Comparison of ENCODE assay signal across 23 cellular contexts in genomic region chr7:155020996-155021395, GRCh38. TPM values are rescaled to one million over a fixed set of nuclear protein-coding genes. Genes with fewer than 3 reads are reported as not detected.
DNase-seq lines count a peak whose midpoint lies in the region; ATAC-seq, FAIRE-seq and TF ChIP-seq lines count a peak whose summit lies in the region.
"Had no signal": no experiment of that assay in that cellular context is flagged by ENCODE, and none has a peak within 500 bp of the region (broad histone marks: within the 10 kb centered on the region; RNA-seq: fewer than 3 reads in every experiment).

No MANE protein-coding gene starts in this region.

- H3K27me3 Mint-ChIP-seq in GM23338 (ENCODE audit: insufficient read depth, low read depth, poor library complexity), result peaks cover 7% of the 10 kb centered on the region
- H3K27me3 Mint-ChIP-seq in astrocyte (ENCODE audit: low read depth, unreplicated experiment), result peaks cover 4% of the 10 kb centered on the region
- no peaks in the 10 kb centered on the region for H3K27me3 Mint-ChIP-seq in stimulated activated naive CD8-positive, alpha-beta T cell treated with anti-CD3 and anti-CD28 coated beads, Interleukin-15, amount 100 ng/mL, for 72 hours

- H3K79me1 ChIP-seq in mesendoderm (ENCODE audit: low read length), result no peaks in the 10 kb centered on the region

- H3K27ac ChIP-seq in GM23338 (ENCODE audit: low read depth) (no peak overlapping the region), astrocyte (ENCODE audit: low read depth, low read length) (no peak overlapping the region), mesendoderm (ENCODE audit: low read depth, low read length) (no peak overlapping the region)
- H3K27ac ChIP-seq: BLaER1 treated with 17β-estradiol and CSF1 and Interleukin-3, amounts not matched to agents 10 nM and 100 nM; KMS-11; RWPE1 had no signal

- in situ Hi-C loops in G401 (cut with HindIII; ENCODE audit: low sequenced_read_pairs), result no loop called here

- no peaks in the 10 kb centered on the region for H3K9me2 ChIP-seq in GM23338 (ENCODE audit: insufficient read depth)

- H3K9me3 ChIP-seq in astrocyte (ENCODE audit: insufficient read depth, low read depth, low read length), result no peaks in the 10 kb centered on the region
- H3K9me3 ChIP-seq: BLaER1 treated with 17β-estradiol and CSF1 and Interleukin-3, amounts not matched to agents 10 nM and 100 nM had no signal

- H3K4me3 Mint-ChIP-seq in GM23338 (no peak overlapping the region), astrocyte (ENCODE audit: unreplicated experiment) (no peak overlapping the region)
- no peak overlapping the region for H3K4me3 Mint-ChIP-seq in stimulated activated naive CD8-positive, alpha-beta T cell treated with anti-CD3 and anti-CD28 coated beads, Interleukin-15, amount 100 ng/mL, for 72 hours
- H3K4me3 Mint-ChIP-seq: CD8-positive, alpha-beta T cell; T-helper 1 cell treated with Interleukin-12 subunit alpha and Interleukin-12 subunit beta and Interleukin-4 antibody, amounts not matched to agents 30 μg/mL and 1 μg/mL, for 36 hours had no signal

- H3K27me3 ChIP-seq in GM23338 (ENCODE audit: insufficient read depth) (no peaks in the 10 kb centered on the region), astrocyte (ENCODE audit: insufficient read depth, low read length) (no peaks in the 10 kb centered on the region), mesendoderm (ENCODE audit: insufficient read depth, low read length, poor library complexity) (no peaks in the 10 kb centered on the region)
- H3K27me3 ChIP-seq: BLaER1 treated with 17β-estradiol and CSF1 and Interleukin-3, amounts not matched to agents 10 nM and 100 nM had no signal

- FAIRE-seq in astrocyte (lab: Jason Lieb, UNC) (no peak), RCC 7860 (lab: Jason Lieb, UNC) (no peak)

- no CpG with 5 or more reads among the region's 5 CpGs for WGBS in mesendoderm (ENCODE audit: extremely low coverage, insufficient coverage, low lambda C conversion rate)

- H3K4me2 ChIP-seq in GM23338, result no peak overlapping the region
- no peak overlapping the region for H3K4me2 ChIP-seq in astrocyte (ENCODE audit: low read length)
- no peak overlapping the region for H3K4me2 ChIP-seq in mesendoderm (ENCODE audit: low read length)
- H3K4me2 ChIP-seq: BLaER1 treated with 17β-estradiol and CSF1 and Interleukin-3, amounts not matched to agents 10 nM and 100 nM; KMS-11 had no signal

- H4K5ac ChIP-seq in mesendoderm (ENCODE audit: low read length), result no peak overlapping the region

- ATAC-seq in GM23338, result peak; percentile 88
- ATAC-seq in stimulated activated naive CD8-positive, alpha-beta T cell treated with anti-CD3 and anti-CD28 coated beads, Interleukin-15, amount 100 ng/mL, for 72 hours, result no peak
- ATAC-seq: CD8-positive, alpha-beta T cell; PC-3 had no signal

- H3K36me3 Mint-ChIP-seq in GM23338 (ENCODE audit: low read depth), result peaks cover 12% of the 10 kb centered on the region; the same call in 2 of the 3 replicates
- no peaks in the 10 kb centered on the region for H3K36me3 Mint-ChIP-seq in astrocyte (ENCODE audit: low read depth, unreplicated experiment)
- H3K36me3 Mint-ChIP-seq: CD8-positive, alpha-beta T cell had no signal

- no peaks in the 10 kb centered on the region for H4K20me1 ChIP-seq in GM23338 (replicated peaks; ENCODE audit: insufficient read depth)
- no peaks in the 10 kb centered on the region for H4K20me1 ChIP-seq in astrocyte (ENCODE audit: insufficient read depth, low read length)
- H4K20me1 ChIP-seq: BLaER1 treated with 17β-estradiol and CSF1 and Interleukin-3, amounts not matched to agents 10 nM and 100 nM had no signal

- H2AK5ac ChIP-seq in mesendoderm (ENCODE audit: low read length), result no peak overlapping the region

- H2AFZ ChIP-seq in GM23338 (0 out of 2 replicates have a peak overlapping the region, but pooled peaks have one; percentile 1), astrocyte (ENCODE audit: low read depth, low read length) (no peak overlapping the region)

- TF ChIP-seq CTCF in GM23338 (conservative IDR thresholded peaks at IDR 0.05; ENCODE audit: low read depth in 2 of 2) (peak; percentile 27 to 57; a peak in 3 of 4 replicates), astrocyte (IDR thresholded peaks at IDR 0.05; ENCODE audit: insufficient read depth, low read depth, low read length) (no peak)

- H3K23ac ChIP-seq in mesendoderm (ENCODE audit: low read length), result no peak overlapping the region

- H3K4me3 ChIP-seq in GM23338, result no peak overlapping the region
- no peak overlapping the region for H3K4me3 ChIP-seq in astrocyte (ENCODE audit: insufficient read depth, low read depth, low read length)
- H3K4me3 ChIP-seq in mesendoderm (ENCODE audit: low read length), result no peak overlapping the region
- H3K4me3 ChIP-seq: BLaER1 treated with 17β-estradiol and CSF1 and Interleukin-3, amounts not matched to agents 10 nM and 100 nM had no signal

- DNase-seq in GM23338 (ENCODE audit: low spot score), result peak; percentile 61
- DNase-seq in M059J (ENCODE audit: low read depth), result peak; percentile 13
- no peak for DNase-seq in astrocyte (ENCODE audit: low read depth)
- DNase-seq in mesendoderm, result peak; percentile 60
- DNase-seq in RCC 7860 (ENCODE audit: low spot score), result no peak
- no peak for DNase-seq in stimulated activated naive CD8-positive, alpha-beta T cell treated with anti-CD3 and anti-CD28 coated beads, Interleukin-15, amount 100 ng/mL, for 72 hours
- no peak for DNase-seq in G401 (ENCODE audit: low spot score)
- no peak for DNase-seq in middle frontal gyrus (ENCODE audit: extremely low spot score, low spot score)
- DNase-seq: Calu3; CD8-positive, alpha-beta T cell; NCI-H1417 treated with DMSO at 0.1 percent for 48 hours; NCI-H187 treated with DMSO at 0.1 percent for 48 hours; NCI-H446 treated with DMSO at 0.1 percent for 48 hours; NCI-H774; PC-3; SIG-M5 had no signal

- H3K4me1 ChIP-seq in GM23338 (ENCODE audit: insufficient read depth) (no peaks in the 10 kb centered on the region), astrocyte (ENCODE audit: insufficient read depth, low read length) (no peaks in the 10 kb centered on the region), mesendoderm (ENCODE audit: control insufficient read depth, low read depth, low read length) (no peaks in the 10 kb centered on the region)
- H3K4me1 ChIP-seq: BLaER1 treated with 17β-estradiol and CSF1 and Interleukin-3, amounts not matched to agents 10 nM and 100 nM had no signal

- H3K79me2 ChIP-seq in GM23338 (replicated peaks; ENCODE audit: insufficient read depth) (no peaks in the 10 kb centered on the region), astrocyte (ENCODE audit: insufficient read depth, low read length) (no peaks in the 10 kb centered on the region), mesendoderm (ENCODE audit: control insufficient read depth, insufficient read depth, low read length) (no peaks in the 10 kb centered on the region)

- H3K27ac Mint-ChIP-seq in GM23338 (no peak overlapping the region), astrocyte (ENCODE audit: unreplicated experiment) (peak overlapping the region; percentile 67)
- H3K27ac Mint-ChIP-seq in stimulated activated naive CD8-positive, alpha-beta T cell treated with anti-CD3 and anti-CD28 coated beads, Interleukin-15, amount 100 ng/mL, for 72 hours, result no peak overlapping the region
- H3K27ac Mint-ChIP-seq: CD8-positive, alpha-beta T cell; T-helper 1 cell treated with Interleukin-12 subunit alpha and Interleukin-12 subunit beta and Interleukin-4 antibody, amounts not matched to agents 30 μg/mL and 1 μg/mL, for 36 hours had no signal

- no peak overlapping the region for H3K9ac ChIP-seq in astrocyte (ENCODE audit: low read length)
- no peak overlapping the region for H3K9ac ChIP-seq in mesendoderm (ENCODE audit: low read length)
- H3K9ac ChIP-seq: BLaER1 treated with 17β-estradiol and CSF1 and Interleukin-3, amounts not matched to agents 10 nM and 100 nM; KMS-11 had no signal

- H3K18ac ChIP-seq in mesendoderm (ENCODE audit: low read length), result no peak overlapping the region

- H4K8ac ChIP-seq in mesendoderm (ENCODE audit: low read depth, low read length), result no peak overlapping the region

- H3K36me3 ChIP-seq in GM23338 (ENCODE audit: insufficient read depth) (no peaks in the 10 kb centered on the region), astrocyte (ENCODE audit: insufficient read depth, low read length) (no peaks in the 10 kb centered on the region), mesendoderm (ENCODE audit: control insufficient read depth, insufficient read depth, low read length) (no peaks in the 10 kb centered on the region)
- H3K36me3 ChIP-seq: BLaER1 treated with 17β-estradiol and CSF1 and Interleukin-3, amounts not matched to agents 10 nM and 100 nM had no signal

- H3K4me1 Mint-ChIP-seq in GM23338, result peaks cover 4% of the 10 kb centered on the region; the same call in 2 of the 3 replicates
- H3K4me1 Mint-ChIP-seq in astrocyte (ENCODE audit: low read depth, unreplicated experiment), result no peaks in the 10 kb centered on the region
- no peaks in the 10 kb centered on the region for H3K4me1 Mint-ChIP-seq in stimulated activated naive CD8-positive, alpha-beta T cell treated with anti-CD3 and anti-CD28 coated beads, Interleukin-15, amount 100 ng/mL, for 72 hours

- no peak overlapping the region for H2BK15ac ChIP-seq in mesendoderm (replicated peaks; ENCODE audit: low read depth)

- H3K56ac ChIP-seq in mesendoderm (ENCODE audit: low read length), result no peak overlapping the region

- no peaks in the 10 kb centered on the region for H3F3A ChIP-seq in GM23338 (replicated peaks; ENCODE audit: low read depth)

- H2BK120ac ChIP-seq in mesendoderm (ENCODE audit: low read depth, low read length), result no peak overlapping the region

- H3K9me3 Mint-ChIP-seq in GM23338, result peaks cover 9% of the 10 kb centered on the region
- H3K9me3 Mint-ChIP-seq in astrocyte (ENCODE audit: unreplicated experiment), result peaks cover 5% of the 10 kb centered on the region
- no peaks in the 10 kb centered on the region for H3K9me3 Mint-ChIP-seq in stimulated activated naive CD8-positive, alpha-beta T cell treated with anti-CD3 and anti-CD28 coated beads, Interleukin-15, amount 100 ng/mL, for 72 hours
- H3K9me3 Mint-ChIP-seq: CD8-positive, alpha-beta T cell; T-helper 1 cell treated with Interleukin-12 subunit alpha and Interleukin-12 subunit beta and Interleukin-4 antibody, amounts not matched to agents 30 μg/mL and 1 μg/mL, for 36 hours had no signal

- H2BK5ac ChIP-seq in mesendoderm (ENCODE audit: low read length), result no peak overlapping the region

- H3K4ac ChIP-seq in mesendoderm (ENCODE audit: low read depth, low read length), result no peak overlapping the region

RNA-seq across cellular contexts. Expression of gene PAXIP1, which starts 18.1 kb away (rescaled TPM):
- 32.8 and 36.9 TPM in 2 replicates for total RNA-seq in GM23338 (2014; rRNA removed; shearing (Covaris generic))
- polyA plus RNA-seq in GM23338 (2016; fragmentation: Nextera tagmentation; extraction: Ambion mirVana), result 11.2 and 12.5 TPM in 2 replicates
- 7.6 and 16.6 TPM in 2 replicates for total RNA-seq in M059J (2014; rRNA removed; shearing (Covaris generic))
- 10.1 and 12.7 TPM in 2 replicates for total RNA-seq in astrocyte
- 28.1 TPM for polyA plus RNA-seq in mesendoderm (2013, experiment 1 of 2)
- 28.6 TPM for polyA plus RNA-seq in mesendoderm (2013, experiment 2 of 2)
- total RNA-seq in G401 (2014; rRNA removed; shearing (Covaris generic)), result 20.2 and 33.8 TPM in 2 replicates

RNA-seq across cellular contexts. Expression of gene HTR5A, which starts 49.1 kb away (rescaled TPM):
- total RNA-seq in GM23338 (2014; rRNA removed; shearing (Covaris generic)), result not detected in 2 replicates
- not detected in 2 replicates for polyA plus RNA-seq in GM23338 (2016; fragmentation: Nextera tagmentation; extraction: Ambion mirVana)
- not detected in 2 replicates for total RNA-seq in M059J (2014; rRNA removed; shearing (Covaris generic))
- not detected in 2 replicates for total RNA-seq in astrocyte
- polyA plus RNA-seq in mesendoderm (2013, experiment 1 of 2), result not detected
- polyA plus RNA-seq in mesendoderm (2013, experiment 2 of 2), result under 0.01 TPM
- not detected in 2 replicates for total RNA-seq in G401 (2014; rRNA removed; shearing (Covaris generic))
- total RNA-seq: A673; Calu3; CD8-positive, alpha-beta T cell; HT-29; MCF 10A; PC-3 had no signal

Comparison
In these comparisons a context has a peak if more than half of its experiments do, and no peak if none do; other contexts are left out.
1. DNase-seq: peak in GM23338 (single experiment), M059J (single experiment) and mesendoderm (single experiment); none in astrocyte (single experiment), RCC 7860 (single experiment), stimulated activated naive CD8-positive, alpha-beta T cell treated with anti-CD3 and anti-CD28 coated beads, Interleukin-15, amount 100 ng/mL, for 72 hours (0 of 2), G401 (single experiment) and middle frontal gyrus (single experiment).